Comparison of ENCODE assay signal across 8 cellular contexts in genomic region chr17:7929158-7930029, GRCh38.
A peak's percentile ranks its signal among the peaks of the same experiment; 100 is the strongest.
DNase-seq lines count a peak whose midpoint lies in the region; ATAC-seq and TF ChIP-seq lines count a peak whose summit lies in the region.

Gene KCNAB3 (minus strand): TSS chr17:7929856. CDS start chr17:7929435, 421 bp downstream.

- H3K4me1 ChIP-seq in DOHH2 (ENCODE audit: control insufficient read depth, low read length) (peaks cover 22% of the 10 kb centered on the region), NT2/D1 (ENCODE audit: insufficient read depth, insufficient read length) (peaks cover 6% of the 10 kb centered on the region), iPS-15b (ENCODE audit: control insufficient read depth, insufficient read depth, low read length) (peaks cover 2% of the 10 kb centered on the region)

- peaks cover 40% of the 10 kb centered on the region for H3K79me2 ChIP-seq in DOHH2 (ENCODE audit: control insufficient read depth, low read length)

- no peaks in the 10 kb centered on the region for H4K20me1 ChIP-seq in DOHH2 (ENCODE audit: control insufficient read depth, insufficient read depth, low read depth, low read length)

- no peak within 1 kb of the TSS for H3K27ac ChIP-seq in DOHH2 (ENCODE audit: low read depth, low read length)

- H3K9ac ChIP-seq in NT2/D1 (ENCODE audit: insufficient read length, low read depth) = peak within 1 kb of the TSS; percentile 68
- H3K9ac ChIP-seq in iPS-15b (ENCODE audit: low read depth, low read length) = no peak within 1 kb of the TSS

- peak within 1 kb of the TSS; percentile 70 for H3K4me2 ChIP-seq in DOHH2 (ENCODE audit: low read length)

- H3K9me3 ChIP-seq in DOHH2 (ENCODE audit: control insufficient read depth, insufficient read depth, low read length) = no peaks in the 10 kb centered on the region
- no peaks in the 10 kb centered on the region for H3K9me3 ChIP-seq in NT2/D1 (ENCODE audit: insufficient read depth, low read length)
- no peaks in the 10 kb centered on the region for H3K9me3 ChIP-seq in iPS-15b (ENCODE audit: control insufficient read depth, insufficient read depth, low read length)

- H3K36me3 ChIP-seq in DOHH2 (ENCODE audit: control insufficient read depth, low read length) (peaks cover 18% of the 10 kb centered on the region), NT2/D1 (ENCODE audit: insufficient read depth, insufficient read length, low read length) (peaks cover 5% of the 10 kb centered on the region), iPS-15b (ENCODE audit: control insufficient read depth, insufficient read depth, low read length) (no peaks in the 10 kb centered on the region)

- H3K27me3 ChIP-seq in DOHH2 (ENCODE audit: control insufficient read depth, low read length) = no peaks in the 10 kb centered on the region
- peaks cover 13% of the 10 kb centered on the region for H3K27me3 ChIP-seq in NT2/D1 (ENCODE audit: insufficient read depth, insufficient read length)
- peaks cover 65% of the 10 kb centered on the region for H3K27me3 ChIP-seq in iPS-15b (ENCODE audit: control insufficient read depth, insufficient read depth, low read length)

- no peak for ATAC-seq in HG03196 (IDR thresholded peaks at IDR 0.05; ENCODE audit: unreplicated experiment)

- no peak for TF ChIP-seq CTCF in DOHH2 (IDR thresholded peaks at IDR 0.05; ENCODE audit: low read depth, low read length, poor library complexity, severe bottlenecking)
- TF ChIP-seq CTCF in astrocyte of the cerebellum (IDR thresholded peaks at IDR 0.05; ENCODE audit: low read depth, low read length, missing control alignments) = no peak

- in situ Hi-C loops in astrocyte of the cerebellum (cut with HindIII; ENCODE audit: low sequenced_read_pairs) = no loop called here

- H3K4me3 ChIP-seq in DOHH2 (ENCODE audit: low read length) (peak within 1 kb of the TSS; percentile 96), NT2/D1 (ENCODE audit: insufficient read length, low read depth) (peak within 1 kb of the TSS; percentile 40), astrocyte of the cerebellum (ENCODE audit: low read depth, low read length) (peak within 1 kb of the TSS; percentile 47), iPS-15b (ENCODE audit: low read depth, low read length) (peak within 1 kb of the TSS; percentile 62)

- DNase-seq in NT2/D1 (ENCODE audit: low read depth, low spot score) = no peak
- peak; percentile 33 for DNase-seq in astrocyte of the cerebellum (ENCODE audit: low read depth)
- peak; percentile 36 to 46 for DNase-seq in stimulated activated CD4-positive, alpha-beta T cell treated with anti-CD3 and anti-CD28 coated beads, Interleukin-15, amount 100 ng/mL, for 48 hours (ENCODE audit: low read depth in 2 of 2)
- DNase-seq in NCI-H2029 treated with DMSO at 0.1 percent for 48 hours (lab: John Stamatoyannopoulos, UW) = no peak
- DNase-seq in DMS114 treated with DMSO at 0.1 percent for 48 hours (lab: John Stamatoyannopoulos, UW; ENCODE audit: unreplicated experiment) = no peak

- H3K9me2 ChIP-seq in DOHH2 (replicated peaks; ENCODE audit: control insufficient read depth, low read length) = no peaks in the 10 kb centered on the region

- no peaks in the 10 kb centered on the region for H3F3A ChIP-seq in DOHH2 (ENCODE audit: control insufficient read depth, insufficient read depth)

Comparison
In these comparisons a context has a peak if more than half of its experiments do, and no peak if none do; other contexts are left out.
1. H3K4me3 ChIP-seq: peak in every context shown above with its lines; median percentile 96 in DOHH2; 62 in iPS-15b; 47 in astrocyte of the cerebellum; 40 in NT2/D1.
2. DNase-seq: peak in astrocyte of the cerebellum (single experiment) and stimulated activated CD4-positive, alpha-beta T cell treated with anti-CD3 and anti-CD28 coated beads, Interleukin-15, amount 100 ng/mL, for 48 hours (2 of 2); none in NT2/D1 (single experiment), NCI-H2029 treated with DMSO at 0.1 percent for 48 hours (single experiment) and DMS114 treated with DMSO at 0.1 percent for 48 hours (single experiment).